22 cellular contexts compared by ENCODE assay signal in genomic region chrX:9957743-9958142, GRCh38. TPM values are rescaled to one million over a fixed set of nuclear protein-coding genes. Genes with fewer than 3 reads are reported as not detected.
"Had no signal": no experiment of that assay in that cellular context is flagged by ENCODE, and none has a peak within 500 bp of the region (broad histone marks: within the 10 kb centered on the region; RNA-seq: fewer than 3 reads in every experiment).

No MANE protein-coding gene starts in this region.

- H3K36me3 ChIP-seq: adrenal gland, cardiac muscle cell, esophagus squamous epithelium, left ventricle myocardium inferior, neutrophil, tibial nerve, uterus had no signal

- DNase-seq: activated CD4-positive, alpha-beta memory T cell treated with anti-CD3 and anti-CD28 coated beads, Interleukin-2, amount 10 ng/mL, durations not matched to agents 7 days and 5 days; activated CD4-positive, alpha-beta T cell treated with anti-CD3 and anti-CD28 coated beads for 4 hours; activated effector memory CD4-positive, alpha-beta T cell treated with Interleukin-2 at 50 U/mL for 16 hours; activated T-cell treated with anti-CD3 and anti-CD28 coated beads, Interleukin-2, amount 50 U/mL, for 4 hours; adrenal gland; esophagus squamous epithelium; hypothalamus; kidney; left ventricle myocardium inferior; naive thymus-derived CD8-positive, alpha-beta T cell; stimulated activated CD4-positive, alpha-beta T cell treated with anti-CD3 and anti-CD28 coated beads, Interleukin-2, amount 100 ng/mL, for 48 hours; stimulated activated naive B cell treated with anti-CD40 and anti-IgM and Interleukin-4, amounts not matched to agents 10 μg/mL and 1 μg/mL and 100 μg/mL, for 72 hours; uterus had no signal

- H3K36me3 Mint-ChIP-seq: activated naive CD4-positive, alpha-beta T cell treated with anti-CD3 and anti-CD28 coated beads, Interleukin-2, amount 50 U/mL, for 24 hours; naive thymus-derived CD8-positive, alpha-beta T cell; stimulated activated naive B cell treated with anti-CD40 and anti-IgM and Interleukin-4, amounts not matched to agents 10 μg/mL and 1 μg/mL and 100 μg/mL, for 72 hours had no signal

- FAIRE-seq: kidney, TTC549 had no signal

- H3K27ac Mint-ChIP-seq: activated CD4-positive, alpha-beta memory T cell treated with anti-CD3 and anti-CD28 coated beads, Interleukin-2, amount 10 ng/mL, durations not matched to agents 7 days and 5 days; activated naive CD4-positive, alpha-beta T cell treated with anti-CD3 and anti-CD28 coated beads, Interleukin-2, amount 50 U/mL, for 24 hours; naive thymus-derived CD8-positive, alpha-beta T cell; stimulated activated naive B cell treated with anti-CD40 and anti-IgM and Interleukin-4, amounts not matched to agents 10 μg/mL and 1 μg/mL and 100 μg/mL, for 72 hours; WTC11 had no signal

- H2AFZ ChIP-seq: parathyroid adenoma had no signal

- H3K4me1 ChIP-seq: adrenal gland, esophagus squamous epithelium, left ventricle myocardium inferior, parathyroid adenoma, tibial nerve, uterus had no signal

- H3K4me3 Mint-ChIP-seq: activated CD4-positive, alpha-beta memory T cell treated with anti-CD3 and anti-CD28 coated beads, Interleukin-2, amount 10 ng/mL, durations not matched to agents 7 days and 5 days; activated naive CD4-positive, alpha-beta T cell treated with anti-CD3 and anti-CD28 coated beads, Interleukin-2, amount 50 U/mL, for 24 hours; activated T-cell treated with anti-CD3 and anti-CD28 coated beads, Interleukin-2, amount 50 U/mL, for 4 hours; naive thymus-derived CD8-positive, alpha-beta T cell; stimulated activated naive B cell treated with anti-CD40 and anti-IgM and Interleukin-4, amounts not matched to agents 10 μg/mL and 1 μg/mL and 100 μg/mL, for 72 hours; WTC11 had no signal

- H3K9me3 ChIP-seq: adrenal gland, esophagus squamous epithelium, left ventricle myocardium inferior, neutrophil had no signal

- H3K9ac ChIP-seq: parathyroid adenoma had no signal

- H3K27ac ChIP-seq: adrenal gland, cardiac muscle cell, esophagus squamous epithelium, left ventricle myocardium inferior, neutrophil, parathyroid adenoma, tibial nerve, uterus had no signal

- H3K4me1 Mint-ChIP-seq: activated CD4-positive, alpha-beta memory T cell treated with anti-CD3 and anti-CD28 coated beads, Interleukin-2, amount 10 ng/mL, durations not matched to agents 7 days and 5 days; activated naive CD4-positive, alpha-beta T cell treated with anti-CD3 and anti-CD28 coated beads, Interleukin-2, amount 50 U/mL, for 24 hours; naive thymus-derived CD8-positive, alpha-beta T cell; WTC11 had no signal

- ATAC-seq: activated T-cell treated with anti-CD3 and anti-CD28 coated beads, Interleukin-2, amount 50 U/mL, for 4 hours; naive thymus-derived CD8-positive, alpha-beta T cell; stimulated activated naive B cell treated with anti-CD40 and anti-IgM and Interleukin-4, amounts not matched to agents 10 μg/mL and 1 μg/mL and 100 μg/mL, for 72 hours; WTC11 had no signal

- H3K27me3 ChIP-seq: cardiac muscle cell, esophagus squamous epithelium, neutrophil, tibial nerve, uterus had no signal

- H3K79me2 ChIP-seq: parathyroid adenoma had no signal

- H3K4me3 ChIP-seq: adrenal gland, cardiac muscle cell, esophagus squamous epithelium, left ventricle myocardium inferior, tibial nerve, uterus had no signal

- H3K9me3 Mint-ChIP-seq: activated CD4-positive, alpha-beta memory T cell treated with anti-CD3 and anti-CD28 coated beads, Interleukin-2, amount 10 ng/mL, durations not matched to agents 7 days and 5 days; activated naive CD4-positive, alpha-beta T cell treated with anti-CD3 and anti-CD28 coated beads, Interleukin-2, amount 50 U/mL, for 24 hours; activated T-cell treated with anti-CD3 and anti-CD28 coated beads, Interleukin-2, amount 50 U/mL, for 4 hours had no signal

RNA-seq across cellular contexts. Expression of gene CLDN34, which starts 9.4 kb away (rescaled TPM):
- total RNA-seq: activated CD4-positive, alpha-beta memory T cell treated with anti-CD3 and anti-CD28 coated beads, Interleukin-2, amount 10 ng/mL, durations not matched to agents 7 days and 5 days; activated T-cell treated with anti-CD3 and anti-CD28 coated beads, Interleukin-2, amount 50 U/mL, for 4 hours; cardiac muscle cell; fibroblast of villous mesenchyme; left ventricle myocardium inferior; naive thymus-derived CD8-positive, alpha-beta T cell; subcutaneous adipose tissue; tibial nerve had no signal
- polyA plus RNA-seq: cardiac muscle cell; naive thymus-derived CD8-positive, alpha-beta T cell had no signal
